12 cellular contexts compared by ENCODE assay signal in the genomic region with DNA sequence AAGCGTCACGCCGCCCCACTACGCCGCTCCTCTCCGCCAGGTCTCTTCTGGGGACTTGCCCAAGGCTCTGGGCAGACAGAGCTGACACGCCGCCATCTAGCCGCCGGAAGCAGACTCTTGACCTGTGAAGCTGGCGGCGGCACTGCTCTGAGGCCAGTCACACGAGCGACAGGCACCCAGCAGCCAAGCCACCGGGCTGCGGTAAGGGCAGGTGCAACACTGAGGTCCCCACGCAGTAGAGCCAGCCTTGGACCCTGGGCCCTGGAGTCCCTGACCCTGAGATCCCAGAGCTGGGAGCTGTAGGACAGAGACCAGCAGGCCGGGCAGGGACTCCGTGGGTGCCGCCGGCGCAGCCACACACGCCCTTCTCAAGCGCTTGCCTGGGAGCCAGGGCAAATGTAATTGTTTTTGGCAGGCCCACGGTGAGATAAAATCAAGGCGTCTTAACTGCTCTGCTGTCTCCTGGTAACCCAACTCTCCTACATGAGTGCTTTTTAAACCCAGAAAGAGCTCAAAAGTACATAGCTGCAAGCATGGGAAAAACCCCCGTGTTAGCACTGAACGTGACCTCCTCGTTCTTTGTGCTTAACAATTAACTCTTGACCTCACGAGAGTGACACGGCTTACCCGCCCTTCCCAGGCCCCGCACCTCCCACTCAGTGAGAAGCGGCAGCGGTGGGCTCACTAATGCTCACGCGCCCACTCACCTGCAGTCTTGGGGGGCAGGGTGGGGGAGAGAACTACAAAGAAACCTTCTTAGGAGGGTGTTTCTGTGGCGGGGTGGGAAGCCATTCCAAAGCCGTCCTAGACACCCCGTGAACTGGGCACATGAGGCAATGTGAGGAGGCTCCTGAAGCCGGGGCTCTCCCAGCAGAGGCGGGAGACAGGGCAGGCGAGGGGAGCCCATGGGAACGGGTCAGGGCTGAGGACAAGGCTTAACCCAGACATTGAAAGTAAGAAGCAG. TPM values are rescaled to one million over a fixed set of nuclear protein-coding genes. Genes with fewer than 3 reads are reported as not detected.
A peak's percentile ranks its signal among the peaks of the same experiment; 100 is the strongest.
DNase-seq lines count a peak whose midpoint lies in the region; ATAC-seq, FAIRE-seq and TF ChIP-seq lines count a peak whose summit lies in the region.
"Had no signal": no experiment of that assay in that cellular context is flagged by ENCODE, and none has a peak within 500 bp of the region (broad histone marks: within the 10 kb centered on the region; RNA-seq: fewer than 3 reads in every experiment).

No MANE protein-coding gene starts in this region.

- H3K36me3 ChIP-seq in HEK293 (ENCODE audit: control insufficient read depth in 2 of 2, insufficient read depth in 1 of 2, low read length in 2 of 2), result peaks cover 0 to 10% of the 10 kb centered on the region in 2 experiments; a peak in 1 of 3 replicates
- peaks cover 2 to 8% of the 10 kb centered on the region in 2 experiments; a peak in 2 of 4 replicates for H3K36me3 ChIP-seq in GM12878 (ENCODE audit: control insufficient read depth in 2 of 2, insufficient read depth in 2 of 2, low read length in 1 of 2)

- FAIRE-seq in GM12878 (lab: Jason Lieb, UNC), result no peak

- CTCF ChIA-PET in HEK293 (lab: Yijun Ruan, JAX), result interaction anchor here (1.0 kb wide), 1 partner anchor 10 kb away, joined by 6 read pairs; no protein-coding TSS in a partner anchor
- CTCF ChIA-PET in GM12878 (lab: Yijun Ruan, JAX), result interaction anchor here (0.5 to 4.3 kb wide), 4 partner anchors 9 to 336 kb away, joined by 3 to 20 read pairs (median 10); a partner anchor contains a TSS
- CTCF ChIA-PET in activated CD4-positive, alpha-beta memory T cell treated with anti-CD3 and anti-CD28 coated beads for 36 hours (lab: Charles Lee), result interaction anchor here (0.9 to 1.6 kb wide), 2 partner anchors 10 to 104 kb away, joined by 3 to 5 read pairs; no protein-coding TSS in a partner anchor

- H3K4me3 ChIP-seq in HEK293 (ENCODE audit: low read depth, low read length) (no peak overlapping the region), GM12878 (no peak overlapping the region)

- TF ChIP-seq POLR2A in GM12878 (IDR thresholded peaks at IDR 0.05; ENCODE audit: low read depth, low read length), result no peak

- no peaks in the 10 kb centered on the region for H3K9me3 ChIP-seq in HEK293 (ENCODE audit: control insufficient read depth, insufficient read depth, low read depth, low read length)
- no peaks in the 10 kb centered on the region; the same call in 1 of the 3 replicates for H3K9me3 ChIP-seq in GM12878 (replicated peaks; ENCODE audit: control insufficient read depth, insufficient read depth, low read length)

- no peak overlapping the region for H2AFZ ChIP-seq in GM12878 (ENCODE audit: control insufficient read depth, low read depth, low read length)

- H3K27ac ChIP-seq in HEK293 (ENCODE audit: extremely low read depth, low read depth, low read length), result no peak overlapping the region
- no peak overlapping the region for H3K27ac ChIP-seq in GM12878 (ENCODE audit: control insufficient read depth, insufficient read depth)

- BruUV-seq in GM12878 (replicated peaks; lab: Mats Ljungman, UMichigan), result no TSS peak

- no peaks in the 10 kb centered on the region for H3K27me3 ChIP-seq in GM12878 (replicated peaks in 1 of 2; ENCODE audit: control insufficient read depth in 2 of 2, insufficient read depth in 2 of 2, low read length in 1 of 2)

- no peak for TF ChIP-seq EP300 in GM12878 (IDR thresholded peaks at IDR 0.05; ENCODE audit: borderline replicate concordance in 1 of 2, control insufficient read depth in 1 of 2, low read depth in 2 of 2, low read length in 2 of 2)

- no peak overlapping the region for H3K9ac ChIP-seq in GM12878 (ENCODE audit: control insufficient read depth, insufficient read depth, low read length)

- H3K4me3 Mint-ChIP-seq in activated CD4-positive, alpha-beta memory T cell treated with anti-CD3 and anti-CD28 coated beads for 36 hours, result no peak overlapping the region
- H3K4me3 Mint-ChIP-seq: activated T-cell treated with anti-CD3 and anti-CD28 coated beads, Interleukin-2, amount 50 U/mL, for 72 hours; CD4-positive, CD25-positive, alpha-beta regulatory T cell had no signal

- intact Hi-C loops in GM12878 (cut with micrococcal nuclease; ENCODE audit: unreplicated experiment) (no loop called here), sciatic nerve (cut with DNase I) (no loop called here)
- intact Hi-C loops in activated CD4-positive, alpha-beta memory T cell treated with anti-CD3 and anti-CD28 coated beads for 36 hours (cut with micrococcal nuclease), result no loop called here

- H3K4me1 ChIP-seq in HEK293 (ENCODE audit: control insufficient read depth, insufficient read depth, low read length) (no peaks in the 10 kb centered on the region; the same call in 1 of the 2 replicates), GM12878 (ENCODE audit: control insufficient read depth, insufficient read depth, low read length) (peaks cover 5% of the 10 kb centered on the region)

- POLR2A ChIA-PET in HEK293 (lab: Yijun Ruan, JAX), result no interaction called here
- POLR2A ChIA-PET in GM12878 (lab: Charles Lee), result interaction anchor here (0.9 to 1.8 kb wide), 5 partner anchors 8 to 72 kb away, joined by 3 to 9 read pairs (median 4); no protein-coding TSS in a partner anchor
- POLR2A ChIA-PET in activated CD4-positive, alpha-beta memory T cell treated with anti-CD3 and anti-CD28 coated beads for 36 hours (lab: Charles Lee), result no interaction called here

- no peaks in the 10 kb centered on the region for H4K20me1 ChIP-seq in GM12878 (ENCODE audit: control insufficient read depth, insufficient read depth)

- H3K79me2 ChIP-seq in GM12878 (ENCODE audit: control insufficient read depth, insufficient read depth, low read length), result peaks cover 1% of the 10 kb centered on the region; the same call in 1 of the 2 replicates

- ATAC-seq in GM12878, result no peak
- peak; percentile 16 for ATAC-seq in sciatic nerve
- ATAC-seq in GM21619 (IDR thresholded peaks at IDR 0.05; ENCODE audit: unreplicated experiment), result no peak
- ATAC-seq in GM21737 (IDR thresholded peaks at IDR 0.05; ENCODE audit: unreplicated experiment), result no peak
- ATAC-seq: activated T-cell treated with anti-CD3 and anti-CD28 coated beads, Interleukin-2, amount 50 U/mL, for 72 hours had no signal

- in situ Hi-C loops in GM12878 (cut with MboI), result no loop called here

- no peaks in the 10 kb centered on the region for H3K27me3 Mint-ChIP-seq in activated CD4-positive, alpha-beta memory T cell treated with anti-CD3 and anti-CD28 coated beads for 36 hours
- H3K27me3 Mint-ChIP-seq: CD4-positive, CD25-positive, alpha-beta regulatory T cell had no signal

- SMC1A ChIA-PET in GM12878 (lab: Charles Lee; ENCODE audit: uncharacterized antibody, unreplicated experiment), result no interaction called here

- DNase-seq in GM12878 (ENCODE audit: low read depth, low spot score), result no peak
- DNase-seq in kidney tubule cell (ENCODE audit: low spot score), result peak; percentile 35
- DNase-seq in sciatic nerve (ENCODE audit: low spot score), result no peak
- no peak for DNase-seq in RPMI8226
- no peak for DNase-seq in activated CD4-positive, alpha-beta memory T cell treated with anti-CD3 and anti-CD28 coated beads for 36 hours
- DNase-seq: activated T-cell treated with anti-CD3 and anti-CD28 coated beads, Interleukin-2, amount 50 U/mL, for 72 hours; CD4-positive, CD25-positive, alpha-beta regulatory T cell; NCI-H1105 treated with DMSO at 0.1 percent for 48 hours; NCI-H82 had no signal

- H3K27ac Mint-ChIP-seq in activated CD4-positive, alpha-beta memory T cell treated with anti-CD3 and anti-CD28 coated beads for 36 hours, result no peak overlapping the region
- H3K27ac Mint-ChIP-seq: activated T-cell treated with anti-CD3 and anti-CD28 coated beads, Interleukin-2, amount 50 U/mL, for 72 hours; CD4-positive, CD25-positive, alpha-beta regulatory T cell had no signal

- no peaks in the 10 kb centered on the region for H3K4me1 Mint-ChIP-seq in activated CD4-positive, alpha-beta memory T cell treated with anti-CD3 and anti-CD28 coated beads for 36 hours (ENCODE audit: low read depth)
- H3K4me1 Mint-ChIP-seq: CD4-positive, CD25-positive, alpha-beta regulatory T cell had no signal

- no peak for TF ChIP-seq RAD21 in GM12878 (IDR thresholded peaks at IDR 0.05; ENCODE audit: insufficient read depth, low read depth, low read length)

- no peak for TF ChIP-seq CTCF in HEK293 (tag by site-specific recombination; IDR thresholded peaks at IDR 0.05)
- no peak for TF ChIP-seq CTCF in GM12878 (IDR thresholded peaks at IDR 0.05 in 2 of 3, conservative IDR thresholded peaks at IDR 0.05 in 1 of 3; ENCODE audit: control insufficient read depth in 2 of 3, extremely low read depth in 1 of 3, insufficient read depth in 1 of 3, low read depth in 3 of 3, low read length in 3 of 3)

- RAD21 ChIA-PET in GM12878 (lab: Charles Lee; ENCODE audit: unreplicated experiment), result interaction anchor here (1.0 to 1.5 kb wide), 3 partner anchors 10 to 55 kb away, joined by 3 to 6 read pairs (median 3); no protein-coding TSS in a partner anchor

- peaks cover 7% of the 10 kb centered on the region for H3K36me3 Mint-ChIP-seq in activated CD4-positive, alpha-beta memory T cell treated with anti-CD3 and anti-CD28 coated beads for 36 hours

- no peak overlapping the region for H3K4me2 ChIP-seq in GM12878 (ENCODE audit: control insufficient read depth, insufficient read depth)

- WGBS in GM12878 (ENCODE audit: insufficient coverage, insufficient replicate concordance, low lambda C conversion rate, missing lambda C conversion rate), result 92% methylated on average over 44 of the region's 44 CpGs

- H3K9me3 Mint-ChIP-seq in activated CD4-positive, alpha-beta memory T cell treated with anti-CD3 and anti-CD28 coated beads for 36 hours, result peaks cover 3% of the 10 kb centered on the region
- H3K9me3 Mint-ChIP-seq: activated T-cell treated with anti-CD3 and anti-CD28 coated beads, Interleukin-2, amount 50 U/mL, for 72 hours had no signal

RNA-seq across cellular contexts. Expression of a gene that starts 8.5 kb away (rescaled TPM):
- 22.4 and 23.1 TPM in 2 replicates for total RNA-seq in GM12878 (2013; cell fraction: nucleolus; rRNA removed)
- 5.3 and 5.5 TPM in 2 replicates for total RNA-seq in GM12878 (2014; rRNA removed)
- 1.8 and 2.2 TPM in 2 replicates for total RNA-seq in GM12878 (2014; rRNA removed; fragmentation: Illumina TruSeq; extraction: Trizol)
- 6.3 and 7.7 TPM in 2 replicates for total RNA-seq in GM12878 (2021)
- 3.5 TPM for polyA plus RNA-seq in GM12878 (2011; ENCODE audit: low read depth)
- polyA plus RNA-seq in GM12878 (2011; rRNA removed), result 1.3 and 1.9 TPM in 2 replicates
- polyA plus RNA-seq in GM12878 (2011; cell fraction: cytosol; rRNA removed), result 3.7 and 5.1 TPM in 2 replicates
- 7.0 and 10.0 TPM in 2 replicates for polyA plus RNA-seq in GM12878 (2011; cell fraction: nucleus; rRNA removed)
- 8.0 and 8.4 TPM in 2 replicates for polyA plus RNA-seq in GM12878 (2012)
- polyA plus RNA-seq in GM12878 (2014; fragmentation: Illumina TruSeq; extraction: Trizol), result 0.73 and 1.4 TPM in 2 replicates
- under 1 TPM; 0.03 to 0.73 TPM for polyA plus RNA-seq in GM12878 (2014; fragmentation: Nextera tagmentation; extraction: Ambion mirVana)
- polyA plus RNA-seq in GM12878 (2014; rRNA removed), result 6.5 TPM in 2 replicates
- 1 to 10 TPM; 3.0 to 5.2 TPM for polyA plus RNA-seq in GM12878 (2016; fragmentation: Nextera tagmentation; extraction: Ambion mirVana)
- 3.1 and 5.3 TPM in 2 replicates for polyA minus RNA-seq in GM12878 (2011; rRNA and poly(A)+ RNA removed)
- 2.1 and 2.3 TPM in 2 replicates for polyA minus RNA-seq in GM12878 (2011; cell fraction: cytosol; rRNA and poly(A)+ RNA removed)
- 0.96 and 1.5 TPM in 2 replicates for polyA minus RNA-seq in GM12878 (2011; cell fraction: nucleus; rRNA and poly(A)+ RNA removed)
- 11.1 TPM for total RNA-seq in sciatic nerve
- total RNA-seq in activated CD4-positive, alpha-beta memory T cell treated with anti-CD3 and anti-CD28 coated beads for 36 hours, result under 1 TPM; 0.12 to 0.22 TPM
- total RNA-seq: CD4-positive, CD25-positive, alpha-beta regulatory T cell had no signal

RNA-seq across cellular contexts. Expression of a gene that starts 52.1 kb away (rescaled TPM):
- 30.0 and 31.5 TPM in 2 replicates for total RNA-seq in GM12878 (2013; cell fraction: nucleolus; rRNA removed)
- total RNA-seq in GM12878 (2014; rRNA removed), result 0.65 and 0.68 TPM in 2 replicates
- total RNA-seq in GM12878 (2014; rRNA removed; fragmentation: Illumina TruSeq; extraction: Trizol), result 0.36 and 0.92 TPM in 2 replicates
- total RNA-seq in GM12878 (2021), result 0.51 and 1.1 TPM in 2 replicates
- 3.5 TPM for polyA plus RNA-seq in GM12878 (2011; ENCODE audit: low read depth)
- 9.0 and 12.0 TPM in 2 replicates for polyA plus RNA-seq in GM12878 (2011; rRNA removed)
- 12.9 and 14.2 TPM in 2 replicates for polyA plus RNA-seq in GM12878 (2011; cell fraction: cytosol; rRNA removed)
- polyA plus RNA-seq in GM12878 (2011; cell fraction: nucleus; rRNA removed), result 18.1 and 26.9 TPM in 2 replicates
- 5.0 and 11.4 TPM in 2 replicates for polyA plus RNA-seq in GM12878 (2012)
- polyA plus RNA-seq in GM12878 (2014; fragmentation: Illumina TruSeq; extraction: Trizol), result 0.19 TPM in 1 of 2 replicates, not detected in the other
- polyA plus RNA-seq in GM12878 (2014; fragmentation: Nextera tagmentation; extraction: Ambion mirVana), result not detected
- 0.50 and 0.80 TPM in 2 replicates for polyA plus RNA-seq in GM12878 (2014; rRNA removed)
- 1 to 10 TPM in 1 of 2 experiments, under 1 TPM in 1; 0.56 to 1.0 TPM for polyA plus RNA-seq in GM12878 (2016; fragmentation: Nextera tagmentation; extraction: Ambion mirVana)
- 11.6 and 21.0 TPM in 2 replicates for polyA minus RNA-seq in GM12878 (2011; rRNA and poly(A)+ RNA removed)
- polyA minus RNA-seq in GM12878 (2011; cell fraction: cytosol; rRNA and poly(A)+ RNA removed), result 2.2 and 3.7 TPM in 2 replicates
- 6.0 and 13.7 TPM in 2 replicates for polyA minus RNA-seq in GM12878 (2011; cell fraction: nucleus; rRNA and poly(A)+ RNA removed)
- 50.5 TPM for total RNA-seq in sciatic nerve
- total RNA-seq in activated CD4-positive, alpha-beta memory T cell treated with anti-CD3 and anti-CD28 coated beads for 36 hours, result 1 to 10 TPM; 1.6 to 2.1 TPM
